Comparison of ENCODE assay signal across 1 cellular context in genomic region chr19:11293468-11294389, GRCh38.
A peak's percentile ranks its signal among the peaks of the same experiment; 100 is the strongest.
TF ChIP-seq lines count a peak whose summit lies in the region.

No MANE protein-coding gene starts in this region.

TF ChIP-seq in HepG2, 621 proteins besides CTCF, POLR2A, EP300 and RAD21 (continued from another document and continues in another):
- TF ChIP-seq DPF2 (CRISPR knock-in tag; IDR thresholded peaks at IDR 0.05; ENCODE audit: borderline replicate concordance, low read depth) (no peak), ZNF75D (CRISPR knock-in tag; IDR thresholded peaks at IDR 0.05; ENCODE audit: borderline replicate concordance) (no peak), MAFF (IDR thresholded peaks at IDR 0.05; ENCODE audit: low read depth, low read length) (no peak), MYC (CRISPR knock-in tag; IDR thresholded peaks at IDR 0.05; ENCODE audit: borderline replicate concordance) (peak; percentile 62; the same call in 1 of the 2 replicates), CENPT (CRISPR knock-in tag; IDR thresholded peaks at IDR 0.05; ENCODE audit: low read depth) (no peak), ZNF317 (CRISPR knock-in tag; IDR thresholded peaks at IDR 0.05) (0 out of 2 replicates have a peak, but pooled peaks have one; percentile 39), HDAC1 (CRISPR knock-in tag; IDR thresholded peaks at IDR 0.05) (peak; percentile 55), ZNF501 (CRISPR knock-in tag; IDR thresholded peaks at IDR 0.05) (peak; percentile 76; the same call in 1 of the 2 replicates), PTBP1 (IDR thresholded peaks at IDR 0.05; ENCODE audit: low read depth, low read length, poor library complexity, severe bottlenecking) (no peak), REPIN1 (CRISPR knock-in tag; IDR thresholded peaks at IDR 0.05; ENCODE audit: borderline replicate concordance, low read depth) (peak; percentile 51), KMT2B (CRISPR knock-in tag; IDR thresholded peaks at IDR 0.05) (no peak), ZSCAN9 (CRISPR knock-in tag; IDR thresholded peaks at IDR 0.05; ENCODE audit: borderline replicate concordance) (0 out of 2 replicates have a peak, but pooled peaks have one; percentile 37), HDAC2 (CRISPR knock-in tag; IDR thresholded peaks at IDR 0.05) (peak; percentile 61; the same call in 1 of the 2 replicates), SPEN (CRISPR knock-in tag; IDR thresholded peaks at IDR 0.05; ENCODE audit: low read depth) (no peak), ZBTB7A (CRISPR knock-in tag; IDR thresholded peaks at IDR 0.05) (no peak; the same call in 1 of the 2 replicates), LCORL (IDR thresholded peaks at IDR 0.05) (no peak), LCORL (CRISPR knock-in tag; IDR thresholded peaks at IDR 0.05) (peak; percentile 98), SMAD1 (CRISPR knock-in tag; IDR thresholded peaks at IDR 0.05; ENCODE audit: borderline replicate concordance, low read depth) (0 out of 2 replicates have a peak, but pooled peaks have one; percentile 68), ZNF121 (CRISPR knock-in tag; IDR thresholded peaks at IDR 0.05) (no peak; the same call in 1 of the 2 replicates), SNAPC2 (CRISPR knock-in tag; IDR thresholded peaks at IDR 0.05) (no peak), KLF12 (CRISPR knock-in tag; IDR thresholded peaks at IDR 0.05; ENCODE audit: borderline replicate concordance) (peak; percentile 30; the same call in 1 of the 2 replicates), ZNF446 (CRISPR knock-in tag; IDR thresholded peaks at IDR 0.05) (no peak), ZNF850 (CRISPR knock-in tag; conservative IDR thresholded peaks at IDR 0.05) (no peak), AGO1 (IDR thresholded peaks at IDR 0.05; ENCODE audit: low read depth, low read length, poor library complexity, severe bottlenecking) (no peak), ZNF18 (CRISPR knock-in tag; IDR thresholded peaks at IDR 0.05; ENCODE audit: insufficient replicate concordance) (no peak), ZBTB1 (CRISPR knock-in tag; IDR thresholded peaks at IDR 0.05; ENCODE audit: borderline replicate concordance) (no peak), TAF15 (IDR thresholded peaks at IDR 0.05; ENCODE audit: low read depth, low read length, poor library complexity, severe bottlenecking) (no peak), NFE2L2 (IDR thresholded peaks at IDR 0.05; ENCODE audit: low read length) (no peak), ZNF383 (CRISPR knock-in tag; IDR thresholded peaks at IDR 0.05; ENCODE audit: borderline replicate concordance) (no peak), GFI1 (CRISPR knock-in tag; IDR thresholded peaks at IDR 0.05; ENCODE audit: borderline replicate concordance) (0 out of 2 replicates have a peak, but pooled peaks have one; percentile 39), NR1H2 (CRISPR knock-in tag; IDR thresholded peaks at IDR 0.05; ENCODE audit: borderline replicate concordance, low read depth) (no peak), WIZ (CRISPR knock-in tag; IDR thresholded peaks at IDR 0.05) (no peak), BCL6 (CRISPR knock-in tag; IDR thresholded peaks at IDR 0.05) (peak; percentile 44), ZSCAN22 (CRISPR knock-in tag; IDR thresholded peaks at IDR 0.05) (no peak), ZBTB14 (CRISPR knock-in tag; IDR thresholded peaks at IDR 0.05) (no peak), NONO (IDR thresholded peaks at IDR 0.05) (no peak), NONO (CRISPR knock-in tag; conservative IDR thresholded peaks at IDR 0.05) (no peak), ARNT2 (CRISPR knock-in tag; IDR thresholded peaks at IDR 0.05; ENCODE audit: low read depth) (no peak), HOXA5 (CRISPR knock-in tag; IDR thresholded peaks at IDR 0.05) (no peak), ZZZ3 (CRISPR knock-in tag; IDR thresholded peaks at IDR 0.05; ENCODE audit: borderline replicate concordance) (no peak), ZNF350 (CRISPR knock-in tag; IDR thresholded peaks at IDR 0.05; ENCODE audit: borderline replicate concordance, low read depth) (0 out of 2 replicates have a peak, but pooled peaks have one; percentile 27), TAF1 (CRISPR knock-in tag; IDR thresholded peaks at IDR 0.05) (no peak), RARA (CRISPR knock-in tag; IDR thresholded peaks at IDR 0.05) (0 out of 2 replicates have a peak, but pooled peaks have one; percentile 8)
- TF ChIP-seq, protein P1, sequence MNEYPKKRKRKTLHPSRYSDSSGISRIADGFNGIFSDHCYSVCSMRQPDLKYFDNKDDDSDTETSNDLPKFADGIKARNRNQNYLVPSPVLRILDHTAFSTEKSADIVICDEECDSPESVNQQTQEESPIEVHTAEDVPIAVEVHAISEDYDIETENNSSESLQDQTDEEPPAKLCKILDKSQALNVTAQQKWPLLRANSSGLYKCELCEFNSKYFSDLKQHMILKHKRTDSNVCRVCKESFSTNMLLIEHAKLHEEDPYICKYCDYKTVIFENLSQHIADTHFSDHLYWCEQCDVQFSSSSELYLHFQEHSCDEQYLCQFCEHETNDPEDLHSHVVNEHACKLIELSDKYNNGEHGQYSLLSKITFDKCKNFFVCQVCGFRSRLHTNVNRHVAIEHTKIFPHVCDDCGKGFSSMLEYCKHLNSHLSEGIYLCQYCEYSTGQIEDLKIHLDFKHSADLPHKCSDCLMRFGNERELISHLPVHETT (CRISPR knock-in tag; conservative IDR thresholded peaks at IDR 0.05) = no peak
- TF ChIP-seq, protein P2, sequence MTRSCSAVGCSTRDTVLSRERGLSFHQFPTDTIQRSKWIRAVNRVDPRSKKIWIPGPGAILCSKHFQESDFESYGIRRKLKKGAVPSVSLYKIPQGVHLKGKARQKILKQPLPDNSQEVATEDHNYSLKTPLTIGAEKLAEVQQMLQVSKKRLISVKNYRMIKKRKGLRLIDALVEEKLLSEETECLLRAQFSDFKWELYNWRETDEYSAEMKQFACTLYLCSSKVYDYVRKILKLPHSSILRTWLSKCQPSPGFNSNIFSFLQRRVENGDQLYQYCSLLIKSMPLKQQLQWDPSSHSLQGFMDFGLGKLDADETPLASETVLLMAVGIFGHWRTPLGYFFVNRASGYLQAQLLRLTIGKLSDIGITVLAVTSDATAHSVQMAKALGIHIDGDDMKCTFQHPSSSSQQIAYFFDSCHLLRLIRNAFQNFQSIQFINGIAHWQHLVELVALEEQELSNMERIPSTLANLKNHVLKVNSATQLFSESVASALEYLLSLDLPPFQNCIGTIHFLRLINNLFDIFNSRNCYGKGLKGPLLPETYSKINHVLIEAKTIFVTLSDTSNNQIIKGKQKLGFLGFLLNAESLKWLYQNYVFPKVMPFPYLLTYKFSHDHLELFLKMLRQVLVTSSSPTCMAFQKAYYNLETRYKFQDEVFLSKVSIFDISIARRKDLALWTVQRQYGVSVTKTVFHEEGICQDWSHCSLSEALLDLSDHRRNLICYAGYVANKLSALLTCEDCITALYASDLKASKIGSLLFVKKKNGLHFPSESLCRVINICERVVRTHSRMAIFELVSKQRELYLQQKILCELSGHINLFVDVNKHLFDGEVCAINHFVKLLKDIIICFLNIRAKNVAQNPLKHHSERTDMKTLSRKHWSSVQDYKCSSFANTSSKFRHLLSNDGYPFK (CRISPR knock-in tag; IDR thresholded peaks at IDR 0.05; ENCODE audit: borderline replicate concordance) = peak; percentile 43; the same call in 1 of the 2 replicates
- TF ChIP-seq, protein P3, sequence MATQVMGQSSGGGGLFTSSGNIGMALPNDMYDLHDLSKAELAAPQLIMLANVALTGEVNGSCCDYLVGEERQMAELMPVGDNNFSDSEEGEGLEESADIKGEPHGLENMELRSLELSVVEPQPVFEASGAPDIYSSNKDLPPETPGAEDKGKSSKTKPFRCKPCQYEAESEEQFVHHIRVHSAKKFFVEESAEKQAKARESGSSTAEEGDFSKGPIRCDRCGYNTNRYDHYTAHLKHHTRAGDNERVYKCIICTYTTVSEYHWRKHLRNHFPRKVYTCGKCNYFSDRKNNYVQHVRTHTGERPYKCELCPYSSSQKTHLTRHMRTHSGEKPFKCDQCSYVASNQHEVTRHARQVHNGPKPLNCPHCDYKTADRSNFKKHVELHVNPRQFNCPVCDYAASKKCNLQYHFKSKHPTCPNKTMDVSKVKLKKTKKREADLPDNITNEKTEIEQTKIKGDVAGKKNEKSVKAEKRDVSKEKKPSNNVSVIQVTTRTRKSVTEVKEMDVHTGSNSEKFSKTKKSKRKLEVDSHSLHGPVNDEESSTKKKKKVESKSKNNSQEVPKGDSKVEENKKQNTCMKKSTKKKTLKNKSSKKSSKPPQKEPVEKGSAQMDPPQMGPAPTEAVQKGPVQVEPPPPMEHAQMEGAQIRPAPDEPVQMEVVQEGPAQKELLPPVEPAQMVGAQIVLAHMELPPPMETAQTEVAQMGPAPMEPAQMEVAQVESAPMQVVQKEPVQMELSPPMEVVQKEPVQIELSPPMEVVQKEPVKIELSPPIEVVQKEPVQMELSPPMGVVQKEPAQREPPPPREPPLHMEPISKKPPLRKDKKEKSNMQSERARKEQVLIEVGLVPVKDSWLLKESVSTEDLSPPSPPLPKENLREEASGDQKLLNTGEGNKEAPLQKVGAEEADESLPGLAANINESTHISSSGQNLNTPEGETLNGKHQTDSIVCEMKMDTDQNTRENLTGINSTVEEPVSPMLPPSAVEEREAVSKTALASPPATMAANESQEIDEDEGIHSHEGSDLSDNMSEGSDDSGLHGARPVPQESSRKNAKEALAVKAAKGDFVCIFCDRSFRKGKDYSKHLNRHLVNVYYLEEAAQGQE (IDR thresholded peaks at IDR 0.05; ENCODE audit: borderline replicate concordance in 1 of 2, low read depth in 1 of 2, low read length in 2 of 2) = no peak
- TF ChIP-seq, protein P4, sequence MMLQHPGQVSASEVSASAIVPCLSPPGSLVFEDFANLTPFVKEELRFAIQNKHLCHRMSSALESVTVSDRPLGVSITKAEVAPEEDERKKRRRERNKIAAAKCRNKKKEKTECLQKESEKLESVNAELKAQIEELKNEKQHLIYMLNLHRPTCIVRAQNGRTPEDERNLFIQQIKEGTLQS (CRISPR knock-in tag; IDR thresholded peaks at IDR 0.05) = no peak
- TF ChIP-seq, protein P5, sequence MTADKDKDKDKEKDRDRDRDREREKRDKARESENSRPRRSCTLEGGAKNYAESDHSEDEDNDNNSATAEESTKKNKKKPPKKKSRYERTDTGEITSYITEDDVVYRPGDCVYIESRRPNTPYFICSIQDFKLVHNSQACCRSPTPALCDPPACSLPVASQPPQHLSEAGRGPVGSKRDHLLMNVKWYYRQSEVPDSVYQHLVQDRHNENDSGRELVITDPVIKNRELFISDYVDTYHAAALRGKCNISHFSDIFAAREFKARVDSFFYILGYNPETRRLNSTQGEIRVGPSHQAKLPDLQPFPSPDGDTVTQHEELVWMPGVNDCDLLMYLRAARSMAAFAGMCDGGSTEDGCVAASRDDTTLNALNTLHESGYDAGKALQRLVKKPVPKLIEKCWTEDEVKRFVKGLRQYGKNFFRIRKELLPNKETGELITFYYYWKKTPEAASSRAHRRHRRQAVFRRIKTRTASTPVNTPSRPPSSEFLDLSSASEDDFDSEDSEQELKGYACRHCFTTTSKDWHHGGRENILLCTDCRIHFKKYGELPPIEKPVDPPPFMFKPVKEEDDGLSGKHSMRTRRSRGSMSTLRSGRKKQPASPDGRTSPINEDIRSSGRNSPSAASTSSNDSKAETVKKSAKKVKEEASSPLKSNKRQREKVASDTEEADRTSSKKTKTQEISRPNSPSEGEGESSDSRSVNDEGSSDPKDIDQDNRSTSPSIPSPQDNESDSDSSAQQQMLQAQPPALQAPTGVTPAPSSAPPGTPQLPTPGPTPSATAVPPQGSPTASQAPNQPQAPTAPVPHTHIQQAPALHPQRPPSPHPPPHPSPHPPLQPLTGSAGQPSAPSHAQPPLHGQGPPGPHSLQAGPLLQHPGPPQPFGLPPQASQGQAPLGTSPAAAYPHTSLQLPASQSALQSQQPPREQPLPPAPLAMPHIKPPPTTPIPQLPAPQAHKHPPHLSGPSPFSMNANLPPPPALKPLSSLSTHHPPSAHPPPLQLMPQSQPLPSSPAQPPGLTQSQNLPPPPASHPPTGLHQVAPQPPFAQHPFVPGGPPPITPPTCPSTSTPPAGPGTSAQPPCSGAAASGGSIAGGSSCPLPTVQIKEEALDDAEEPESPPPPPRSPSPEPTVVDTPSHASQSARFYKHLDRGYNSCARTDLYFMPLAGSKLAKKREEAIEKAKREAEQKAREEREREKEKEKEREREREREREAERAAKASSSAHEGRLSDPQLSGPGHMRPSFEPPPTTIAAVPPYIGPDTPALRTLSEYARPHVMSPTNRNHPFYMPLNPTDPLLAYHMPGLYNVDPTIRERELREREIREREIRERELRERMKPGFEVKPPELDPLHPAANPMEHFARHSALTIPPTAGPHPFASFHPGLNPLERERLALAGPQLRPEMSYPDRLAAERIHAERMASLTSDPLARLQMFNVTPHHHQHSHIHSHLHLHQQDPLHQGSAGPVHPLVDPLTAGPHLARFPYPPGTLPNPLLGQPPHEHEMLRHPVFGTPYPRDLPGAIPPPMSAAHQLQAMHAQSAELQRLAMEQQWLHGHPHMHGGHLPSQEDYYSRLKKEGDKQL (CRISPR knock-in tag; IDR thresholded peaks at IDR 0.05; ENCODE audit: low read depth) = no peak
